Comparison of ENCODE assay signal across 12 cellular contexts in the genomic region with DNA sequence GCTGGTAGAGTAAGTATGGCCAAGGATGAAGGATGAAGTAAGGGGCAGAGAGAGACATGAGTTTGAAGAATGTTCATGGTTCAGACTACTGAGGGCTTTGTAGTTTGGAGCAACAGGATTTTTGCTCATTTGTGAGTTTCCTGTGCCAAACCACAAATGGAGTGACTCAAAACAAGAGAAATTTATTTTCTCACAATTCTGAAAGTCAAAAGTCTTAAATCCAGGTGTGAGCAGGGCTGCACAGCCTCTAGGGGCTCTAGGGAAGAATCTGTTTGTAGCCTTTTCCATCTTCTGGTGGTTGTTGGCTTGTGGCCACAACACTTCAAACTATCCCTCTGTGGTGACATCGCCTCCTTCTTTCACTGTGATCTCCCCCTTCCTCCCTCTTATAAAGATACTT. TPM values are rescaled to one million over a fixed set of nuclear protein-coding genes. Genes with fewer than 3 reads are reported as not detected.
DNase-seq lines count a peak whose midpoint lies in the region; ATAC-seq and TF ChIP-seq lines count a peak whose summit lies in the region.
"Had no signal": no experiment of that assay in that cellular context is flagged by ENCODE, and none has a peak within 500 bp of the region (broad histone marks: within the 10 kb centered on the region; RNA-seq: fewer than 3 reads in every experiment).

No MANE protein-coding gene starts in this region.

- peak in 4 of 5 donors; percentile 18 to 42 (median 28) for DNase-seq in CD4-positive, alpha-beta memory T cell
- DNase-seq in activated naive CD8-positive, alpha-beta T cell treated with anti-CD3 and anti-CD28 coated beads for 36 hours: peak; percentile 53
- DNase-seq in KBM-7 (no peak), esophagus muscularis mucosa (ENCODE audit: extremely low spot score) (no peak), NCI-H2107 (lab: John Stamatoyannopoulos, UW) (no peak), right atrium auricular region (ENCODE audit: low spot score) (no peak)
- DNase-seq: Caco-2, retina had no signal

- no peaks in the 10 kb centered on the region for H3K36me3 ChIP-seq in CD4-positive, alpha-beta memory T cell (ENCODE audit: insufficient read depth, low read length)
- H3K36me3 ChIP-seq in esophagus muscularis mucosa: no peaks in the 10 kb centered on the region
- H3K36me3 ChIP-seq in right atrium auricular region: no peaks in the 10 kb centered on the region

- H3K27ac Mint-ChIP-seq in CD4-positive, alpha-beta memory T cell: no peak overlapping the region
- H3K27ac Mint-ChIP-seq in activated naive CD8-positive, alpha-beta T cell treated with anti-CD3 and anti-CD28 coated beads for 36 hours: no peak overlapping the region
- H3K27ac Mint-ChIP-seq: stimulated activated naive CD8-positive, alpha-beta T cell treated with anti-CD3 and anti-CD28 coated beads, Interleukin-15, Interleukin-2, amounts not matched to agents 100 ng/mL and 50 ng/mL, for 24 hours had no signal

- in situ Hi-C loops in KBM-7 (cut with MboI; ENCODE audit: low pct_unique_long_range_greater_than_20kb, low sequenced_read_pairs): no loop called here

- CTCF ChIA-PET in CD4-positive, alpha-beta memory T cell (lab: Charles Lee; ENCODE audit: partially characterized antibody): interaction anchor here (0.9 to 1.6 kb wide), 5 partner anchors 9 to 432 kb away, joined by 3 to 4 read pairs (median 3); no protein-coding TSS in a partner anchor

- TF ChIP-seq CTCF in esophagus muscularis mucosa (IDR thresholded peaks at IDR 0.05) (no peak), right atrium auricular region (IDR thresholded peaks at IDR 0.05) (no peak)

- H3K4me3 ChIP-seq in CD4-positive, alpha-beta memory T cell (ENCODE audit: low read length in 2 of 2): peak overlapping the region in 1 of 2 donors; percentile 13
- H3K4me3 ChIP-seq in esophagus muscularis mucosa: no peak overlapping the region
- no peak overlapping the region for H3K4me3 ChIP-seq in right atrium auricular region

- no peaks in the 10 kb centered on the region for H3K9me3 ChIP-seq in CD4-positive, alpha-beta memory T cell (ENCODE audit: control insufficient read depth in 1 of 2, low read length in 2 of 2)
- H3K9me3 ChIP-seq in esophagus muscularis mucosa (no peaks in the 10 kb centered on the region), right atrium auricular region (peaks cover 0 to 9% of the 10 kb centered on the region in 2 donors)
- H3K9me3 ChIP-seq: Caco-2 had no signal

- H3K4me3 Mint-ChIP-seq in CD4-positive, alpha-beta memory T cell: no peak overlapping the region
- H3K4me3 Mint-ChIP-seq in activated naive CD8-positive, alpha-beta T cell treated with anti-CD3 and anti-CD28 coated beads for 36 hours: no peak overlapping the region
- H3K4me3 Mint-ChIP-seq: stimulated activated naive CD8-positive, alpha-beta T cell treated with anti-CD3 and anti-CD28 coated beads, Interleukin-15, Interleukin-2, amounts not matched to agents 100 ng/mL and 50 ng/mL, for 24 hours had no signal

- TF ChIP-seq POLR2A in esophagus muscularis mucosa (IDR thresholded peaks at IDR 0.05; ENCODE audit: low read depth): no peak

- no peak for TF ChIP-seq EP300 in esophagus muscularis mucosa (IDR thresholded peaks at IDR 0.05)

- no peaks in the 10 kb centered on the region for H3K27me3 Mint-ChIP-seq in CD4-positive, alpha-beta memory T cell
- no peaks in the 10 kb centered on the region for H3K27me3 Mint-ChIP-seq in activated naive CD8-positive, alpha-beta T cell treated with anti-CD3 and anti-CD28 coated beads for 36 hours
- H3K27me3 Mint-ChIP-seq: stimulated activated naive CD8-positive, alpha-beta T cell treated with anti-CD3 and anti-CD28 coated beads, Interleukin-15, Interleukin-2, amounts not matched to agents 100 ng/mL and 50 ng/mL, for 24 hours had no signal

- no peaks in the 10 kb centered on the region for H3K27me3 ChIP-seq in CD4-positive, alpha-beta memory T cell (ENCODE audit: insufficient read depth, low read length)
- no peaks in the 10 kb centered on the region for H3K27me3 ChIP-seq in esophagus muscularis mucosa
- no peaks in the 10 kb centered on the region for H3K27me3 ChIP-seq in right atrium auricular region

- peaks cover 55% of the 10 kb centered on the region for H3K4me1 ChIP-seq in CD4-positive, alpha-beta memory T cell (ENCODE audit: insufficient read depth, low read length)
- H3K4me1 ChIP-seq in esophagus muscularis mucosa (peaks cover 0 to 22% (median 16%) of the 10 kb centered on the region in 4 donors), right atrium auricular region (no peaks in the 10 kb centered on the region)
- H3K4me1 ChIP-seq: Caco-2 had no signal

- no peak overlapping the region for H3K27ac ChIP-seq in CD4-positive, alpha-beta memory T cell (ENCODE audit: low read depth, low read length)
- no peak overlapping the region for H3K27ac ChIP-seq in esophagus muscularis mucosa (replicated peaks in 1 of 4)
- H3K27ac ChIP-seq in right atrium auricular region: no peak overlapping the region

- peaks cover 0 to 10% (median 4%) of the 10 kb centered on the region in 8 donors for H3K9me3 Mint-ChIP-seq in CD4-positive, alpha-beta memory T cell
- H3K9me3 Mint-ChIP-seq in activated naive CD8-positive, alpha-beta T cell treated with anti-CD3 and anti-CD28 coated beads for 36 hours: peaks cover 3% of the 10 kb centered on the region
- H3K9me3 Mint-ChIP-seq: stimulated activated naive CD8-positive, alpha-beta T cell treated with anti-CD3 and anti-CD28 coated beads, Interleukin-15, Interleukin-2, amounts not matched to agents 100 ng/mL and 50 ng/mL, for 24 hours had no signal

- intact Hi-C loops in CD4-positive, alpha-beta memory T cell (cut with micrococcal nuclease): loop anchor here (5.0 kb wide), 1 partner anchor 57 kb away; a partner anchor contains a TSS
- intact Hi-C loops in esophagus muscularis mucosa (cut with DNase I): no loop called here

- 100% methylated on average over 1 of the region's 1 CpG for WGBS in esophagus muscularis mucosa

- peaks cover 13 to 21% (median 16%) of the 10 kb centered on the region in 4 donors for H3K4me1 Mint-ChIP-seq in CD4-positive, alpha-beta memory T cell
- peaks cover 11% of the 10 kb centered on the region for H3K4me1 Mint-ChIP-seq in activated naive CD8-positive, alpha-beta T cell treated with anti-CD3 and anti-CD28 coated beads for 36 hours

- H3K36me3 Mint-ChIP-seq in CD4-positive, alpha-beta memory T cell: peaks cover 0 to 8% of the 10 kb centered on the region in 2 donors
- H3K36me3 Mint-ChIP-seq in activated naive CD8-positive, alpha-beta T cell treated with anti-CD3 and anti-CD28 coated beads for 36 hours: no peaks in the 10 kb centered on the region

- POLR2A ChIA-PET in CD4-positive, alpha-beta memory T cell (lab: Charles Lee; ENCODE audit: partially characterized antibody): interaction anchor here (0.7 to 2.7 kb wide), 4 partner anchors 10 to 337 kb away, joined by 3 to 12 read pairs (median 3); a partner anchor contains a TSS

- ATAC-seq in GM19372 (IDR thresholded peaks at IDR 0.05; ENCODE audit: low read depth, unreplicated experiment) (peak; percentile 44), HG03108 (IDR thresholded peaks at IDR 0.05; ENCODE audit: unreplicated experiment) (peak; percentile 42)
- ATAC-seq: left lobe of liver had no signal

RNA-seq across cellular contexts. Expression of a gene that starts 58.9 kb away (rescaled TPM):
- 1 to 10 TPM; 3.4 to 4.1 TPM for total RNA-seq in CD4-positive, alpha-beta memory T cell
- polyA plus RNA-seq in CD4-positive, alpha-beta memory T cell: under 1 TPM; 0.29 to 0.62 TPM
- total RNA-seq in activated naive CD8-positive, alpha-beta T cell treated with anti-CD3 and anti-CD28 coated beads for 36 hours: 1 to 10 TPM; 1.0 to 1.3 TPM
- total RNA-seq in esophagus muscularis mucosa (10 to 100 TPM; 24.1 to 36.0 (median 26.0) TPM), right atrium auricular region (10 to 100 TPM in 1 of 2 donors, 1 to 10 TPM in 1; 6.0 to 12.2 TPM)

Comparison
In these comparisons a context has a peak if more than half of its experiments do, and no peak if none do; other contexts are left out.
1. DNase-seq: peak in CD4-positive, alpha-beta memory T cell (4 of 5) and activated naive CD8-positive, alpha-beta T cell treated with anti-CD3 and anti-CD28 coated beads for 36 hours (single experiment); none in KBM-7 (single experiment), esophagus muscularis mucosa (single experiment), NCI-H2107 (single experiment) and right atrium auricular region (single experiment).